27 cellular contexts compared by ENCODE assay signal in the genomic region with DNA sequence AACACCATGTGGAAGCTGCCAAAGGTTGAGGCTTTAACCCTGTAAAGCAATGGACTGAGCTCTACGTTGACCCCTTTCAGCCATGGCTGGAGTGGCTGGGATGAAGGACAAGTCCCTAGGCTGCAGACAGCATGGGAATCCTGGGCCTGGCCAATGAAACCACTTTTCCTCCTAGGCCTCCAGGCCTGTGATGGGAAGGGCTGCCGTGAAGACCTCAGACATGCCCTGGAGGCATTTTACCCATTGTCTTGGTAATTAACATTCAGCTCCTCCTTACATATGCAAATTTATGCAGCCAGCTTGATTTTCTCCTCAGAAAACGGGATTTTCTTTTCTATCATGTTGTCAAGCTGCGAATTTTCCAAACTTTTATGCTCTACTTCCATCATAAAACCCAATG.
"Had no signal": no experiment of that assay in that cellular context is flagged by ENCODE, and none has a peak within 500 bp of the region (broad histone marks: within the 10 kb centered on the region; RNA-seq: fewer than 3 reads in every experiment).

No MANE protein-coding gene starts in this region.

- H3K4me3 ChIP-seq: adrenal gland, body of pancreas, breast epithelium had no signal

- H3K27ac ChIP-seq: adrenal gland, body of pancreas, breast epithelium, VCaP had no signal

- DNase-seq: activated CD4-positive, alpha-beta T cell treated with anti-CD3 and anti-CD28 coated beads, Interleukin-2, amount 10 ng/mL, durations not matched to agents 24 days and 14 days; activated CD4-positive, alpha-beta T cell treated with anti-CD3 and anti-CD28 coated beads, Interleukin-2, amount 50 U/mL, for 4 hours; activated CD4-positive, CD25-positive, alpha-beta regulatory T cell; activated CD8-positive, alpha-beta T cell treated with anti-CD3 and anti-CD28 coated beads, Interleukin-2, amount 10 ng/mL, durations not matched to agents 7 days and 5 days; activated gamma-delta T cell; activated naive CD4-positive, alpha-beta T cell treated with Interleukin-2 at 50 U/mL for 16 hours; activated T-cell treated with anti-CD3 and anti-CD28 coated beads, Interleukin-2, amount 50 U/mL, for 24 hours; adrenal gland; body of pancreas; Kasumi-1; MM.1S; MV-4-11; NCI-H1092; NCI-H1436 treated with DMSO at 0.1 percent for 48 hours; NCI-H1694 treated with DMSO at 0.1 percent for 48 hours; NCI-H2029; NCI-H345; NCI-H524 treated with DMSO at 0.1 percent for 48 hours; NCI-H748 treated with DMSO at 0.1 percent for 48 hours; OCI-M1; Right ventricle myocardium superior; SW 1271; T-helper 1 cell; T-helper 2 cell; T-helper 9 cell had no signal

- H3K4me1 ChIP-seq: adrenal gland, body of pancreas, breast epithelium had no signal

- H3K27me3 ChIP-seq: adrenal gland, body of pancreas, breast epithelium had no signal

- H3K36me3 ChIP-seq: adrenal gland, breast epithelium had no signal

- H3K9me3 ChIP-seq: adrenal gland, body of pancreas had no signal
